Comparison of ENCODE assay signal across 8 cellular contexts in genomic region chr15:40344631-40345120, GRCh38. TPM values are rescaled to one million over a fixed set of nuclear protein-coding genes. Genes with fewer than 3 reads are reported as not detected.
A peak's percentile ranks its signal among the peaks of the same experiment; 100 is the strongest.
DNase-seq lines count a peak whose midpoint lies in the region; ATAC-seq and TF ChIP-seq lines count a peak whose summit lies in the region.

No MANE protein-coding gene starts in this region.

- H3K4me1 ChIP-seq in adrenal gland (replicated peaks in 1 of 2) (peaks cover 15% of the 10 kb centered on the region in 2 donors), spleen (peaks cover 0 to 41% (median 27%) of the 10 kb centered on the region in 6 donors)

- no peak overlapping the region for H3K27ac ChIP-seq in adrenal gland
- H3K27ac ChIP-seq in spleen: no peak overlapping the region

- TF ChIP-seq POLR2A in adrenal gland (IDR thresholded peaks at IDR 0.05) (no peak), spleen (IDR thresholded peaks at IDR 0.05) (no peak)

- H3K4me3 ChIP-seq in LNCaP clone FGC (ENCODE audit: low read depth, low read length) (no peak overlapping the region), adrenal gland (no peak overlapping the region), spleen (no peak overlapping the region)

- ATAC-seq in left ventricle myocardium superior (no peak), GM21526 (IDR thresholded peaks at IDR 0.05; ENCODE audit: low FRiP score, unreplicated experiment) (no peak), HG03439 (IDR thresholded peaks at IDR 0.05; ENCODE audit: unreplicated experiment) (no peak)

- TF ChIP-seq CTCF in GM10266 (IDR thresholded peaks at IDR 0.05; ENCODE audit: control insufficient read depth, insufficient read depth, low read depth, missing control alignments): peak; percentile 91
- peak; percentile 81 for TF ChIP-seq CTCF in LNCaP clone FGC (IDR thresholded peaks at IDR 0.05; ENCODE audit: control insufficient read depth, extremely low read depth, insufficient read depth)
- peak; percentile 72 to 84 (median 76) for TF ChIP-seq CTCF in adrenal gland (IDR thresholded peaks at IDR 0.05)
- peak; percentile 55 to 89 (median 78) for TF ChIP-seq CTCF in spleen (IDR thresholded peaks at IDR 0.05 in 8 of 11, conservative IDR thresholded peaks at IDR 0.05 in 3 of 11)

- H3K9me3 ChIP-seq in adrenal gland (replicated peaks in 1 of 3) (no peaks in the 10 kb centered on the region), spleen (no peaks in the 10 kb centered on the region)

- DNase-seq in GM10266 (ENCODE audit: extremely low spot score) (peak; percentile 85), LNCaP clone FGC (ENCODE audit: low read depth) (no peak), T follicular helper cell (ENCODE audit: low read depth) (peak; percentile 59), adrenal gland (peak; percentile 63 to 77 (median 68)), left ventricle myocardium superior (peak; percentile 66), spleen (peak; percentile 91)

- intact Hi-C loops in adrenal gland (cut with DNase I) (no loop called here), left ventricle myocardium superior (cut with micrococcal nuclease) (no loop called here), spleen (cut with DNase I; ENCODE audit: low total_unique reads) (loop anchor here (5.0 kb wide), 1 partner anchor 78 kb away; no protein-coding TSS in a partner anchor)

- H3K27me3 ChIP-seq in adrenal gland (no peaks in the 10 kb centered on the region), spleen (replicated peaks in 1 of 7) (peaks cover 0 to 5% (median 0%) of the 10 kb centered on the region in 7 donors)

- 23 to 37% (median 32%) methylated on average over 8 to 15 of the region's 15 CpGs for WGBS in adrenal gland, 4 donors
- 25 to 43% (median 37%) methylated on average over 13 to 15 of the region's 15 CpGs for WGBS in spleen, 5 donors

- H3K36me3 ChIP-seq in adrenal gland (replicated peaks in 1 of 2) (no peaks in the 10 kb centered on the region), spleen (no peaks in the 10 kb centered on the region)

RNA-seq across cellular contexts. Expression of gene CCDC9B, which starts 3.9 kb away (rescaled TPM):
- total RNA-seq in adrenal gland: 10 to 100 TPM in 7 of 8 donors, 1 to 10 TPM in 1; 10.0 to 41.0 (median 12.7) TPM
- 10 to 100 TPM in 1 of 3 donors, 1 to 10 TPM in 2; 5.3 to 30.4 (median 6.5) TPM for polyA plus RNA-seq in adrenal gland
- total RNA-seq in left ventricle myocardium superior: 169 TPM
- 10 to 100 TPM in 3 of 7 donors, 1 to 10 TPM in 4; 3.5 to 19.4 (median 9.4) TPM for total RNA-seq in spleen
- 1 to 10 TPM; 2.2 to 8.0 (median 3.1) TPM for polyA plus RNA-seq in spleen

RNA-seq across cellular contexts. Expression of gene PHGR1, which starts 6.2 kb away (rescaled TPM):
- total RNA-seq in adrenal gland (under 1 TPM in 1 of 8 donors, not detected in 7; 0.79 TPM), left ventricle myocardium superior (not detected), spleen (not detected)
- polyA plus RNA-seq in adrenal gland (1 to 10 TPM in 2 of 3 donors, not detected in 1; 1.3 to 4.5 TPM), spleen (1 to 10 TPM in 1 of 3 donors, under 1 TPM in 1, not detected in 1; 0.67 to 4.9 TPM)

RNA-seq across cellular contexts. Expression of gene DISP2, which starts 13.3 kb away (rescaled TPM):
- 1 to 10 TPM in 4 of 8 donors, under 1 TPM in 3, not detected in 1; 0.36 to 3.6 (median 1.0) TPM for total RNA-seq in adrenal gland
- polyA plus RNA-seq in adrenal gland: 10 to 100 TPM in 2 of 3 donors, 1 to 10 TPM in 1; 1.8 to 19.4 (median 10.3) TPM
- 5.2 TPM for total RNA-seq in left ventricle myocardium superior
- 1 to 10 TPM in 2 of 7 donors, under 1 TPM in 4, not detected in 1; 0.05 to 3.0 (median 0.45) TPM for total RNA-seq in spleen
- under 1 TPM; 0.47 to 0.63 (median 0.54) TPM for polyA plus RNA-seq in spleen

RNA-seq across cellular contexts. Expression of gene INAFM2, which starts 21.2 kb away (rescaled TPM):
- total RNA-seq in adrenal gland (10 to 100 TPM; 14.2 to 25.5 (median 20.3) TPM), left ventricle myocardium superior (55.8 TPM), spleen (10 to 100 TPM; 16.8 to 29.6 (median 22.9) TPM)
- polyA plus RNA-seq in adrenal gland (10 to 100 TPM; 12.0 to 24.5 (median 20.9) TPM), spleen (10 to 100 TPM in 1 of 3 donors, 1 to 10 TPM in 2; 7.4 to 10.9 (median 9.8) TPM)

RNA-seq across cellular contexts. Expression of gene PLCB2, which starts 36.9 kb away (rescaled TPM):
- total RNA-seq in adrenal gland (10 to 100 TPM in 7 of 8 donors, 1 to 10 TPM in 1; 7.7 to 36.1 (median 24.3) TPM), left ventricle myocardium superior (7.5 TPM), spleen (100 to 1,000 TPM; 175 to 247 (median 189) TPM)
- polyA plus RNA-seq in adrenal gland (100 to 1,000 TPM in 1 of 3 donors, 10 to 100 TPM in 1, 1 to 10 TPM in 1; 5.4 to 100 (median 39.4) TPM), spleen (100 to 1,000 TPM in 2 of 3 donors, 10 to 100 TPM in 1; 63.8 to 190 (median 168) TPM)
